In genomic region chr14:36996133-36996856, GRCh38 we compare ENCODE assay signal across 13 cellular contexts.
DNase-seq lines count a peak whose midpoint lies in the region; ATAC-seq, FAIRE-seq and TF ChIP-seq lines count a peak whose summit lies in the region.
"Had no signal": no experiment of that assay in that cellular context is flagged by ENCODE, and none has a peak within 500 bp of the region (broad histone marks: within the 10 kb centered on the region; RNA-seq: fewer than 3 reads in every experiment).

No MANE protein-coding gene starts in this region.

- TF ChIP-seq CTCF in endodermal cell (conservative IDR thresholded peaks at IDR 0.05), result no peak

- WGBS in endodermal cell (ENCODE audit: insufficient coverage in 1 of 2, insufficient read length in 1 of 2), 2 experiments, result 86 to 88% methylated on average over 3 to 4 of the region's 4 CpGs

- H3K36me3 ChIP-seq in skeletal muscle satellite cell (ENCODE audit: insufficient read depth, low read length) (no peaks in the 10 kb centered on the region), endodermal cell (ENCODE audit: control insufficient read depth, insufficient read depth, low read length) (no peaks in the 10 kb centered on the region)

- FAIRE-seq in RCC 7860 (lab: Jason Lieb, UNC), result peak; percentile 69

- peaks cover 44% of the 10 kb centered on the region for H3K4me1 ChIP-seq in skeletal muscle satellite cell (ENCODE audit: control insufficient read depth, insufficient read depth, low read length)
- no peaks in the 10 kb centered on the region for H3K4me1 ChIP-seq in endodermal cell (ENCODE audit: control insufficient read depth, insufficient read depth, low read length)

- no peak overlapping the region for H3K27ac Mint-ChIP-seq in endodermal cell
- H3K27ac Mint-ChIP-seq: WTC11 had no signal

- no peaks in the 10 kb centered on the region for H3K9me3 ChIP-seq in skeletal muscle satellite cell (replicated peaks; ENCODE audit: low read length)
- H3K9me3 ChIP-seq in endodermal cell (ENCODE audit: control insufficient read depth, low read length), result no peaks in the 10 kb centered on the region

- peak; percentile 21 for DNase-seq in GM04504 (ENCODE audit: low read depth)
- peak; percentile 44 for DNase-seq in RCC 7860 (ENCODE audit: low spot score)
- DNase-seq in fibroblast of gingiva (ENCODE audit: low read depth), result peak; percentile 44
- DNase-seq in NCI-H446 treated with DMSO at 0.1 percent for 48 hours (lab: John Stamatoyannopoulos, UW), result no peak
- no peak for DNase-seq in left cardiac atrium
- no peak for DNase-seq in endodermal cell
- DNase-seq: activated CD8-positive, alpha-beta memory T cell treated with anti-CD3 and anti-CD28 coated beads, Interleukin-2, amount 50 U/mL, for 48 hours; NCI-H2081 treated with DMSO at 0.1 percent for 48 hours; substantia nigra had no signal

- peaks cover 1% of the 10 kb centered on the region for H3K4me1 Mint-ChIP-seq in endodermal cell
- H3K4me1 Mint-ChIP-seq: WTC11 had no signal

- H3K9me3 Mint-ChIP-seq in endodermal cell, result no peaks in the 10 kb centered on the region
- H3K9me3 Mint-ChIP-seq: WTC11 had no signal

- no peak overlapping the region for H3K27ac ChIP-seq in endodermal cell (ENCODE audit: low read depth, low read length)
- H3K27ac ChIP-seq: skin epidermis had no signal

- no peak overlapping the region for H3K4me3 Mint-ChIP-seq in endodermal cell
- H3K4me3 Mint-ChIP-seq: WTC11 had no signal

- H3K27me3 Mint-ChIP-seq in endodermal cell (ENCODE audit: insufficient read depth), result no peaks in the 10 kb centered on the region

- intact Hi-C loops in left cardiac atrium (cut with DNase I), result no loop called here

- H3K9ac ChIP-seq in skeletal muscle satellite cell (ENCODE audit: low read depth, low read length), result peak overlapping the region; percentile 43
- H3K9ac ChIP-seq in endodermal cell (ENCODE audit: extremely low read depth, low read length, poor library complexity, severe bottlenecking), result no peak overlapping the region

- H3K4me3 ChIP-seq in skeletal muscle satellite cell (ENCODE audit: low read length) (no peak overlapping the region), endodermal cell (ENCODE audit: low read length) (no peak overlapping the region)
- H3K4me3 ChIP-seq: skin epidermis had no signal

- H3K27me3 ChIP-seq in skeletal muscle satellite cell (ENCODE audit: control insufficient read depth, insufficient read depth, low read length), result no peaks in the 10 kb centered on the region
- no peaks in the 10 kb centered on the region for H3K27me3 ChIP-seq in endodermal cell (ENCODE audit: control insufficient read depth, insufficient read depth, low read length, poor library complexity, severe bottlenecking)

- ATAC-seq in SK-N-SH treated with all-trans-retinoic acid at 6 μM for 48 hours (no peak), left cardiac atrium (no peak)
- ATAC-seq: WTC11 had no signal

- no peaks in the 10 kb centered on the region for H3K36me3 Mint-ChIP-seq in endodermal cell (ENCODE audit: low read depth)
- H3K36me3 Mint-ChIP-seq: WTC11 had no signal

- peak overlapping the region; percentile 39 for H3K4me2 ChIP-seq in skeletal muscle satellite cell (ENCODE audit: low read length)

TF ChIP-seq in SK-N-SH treated with all-trans-retinoic acid at 6 μM for 48 hours, 23 proteins besides CTCF, POLR2A, EP300 and RAD21:
- TF ChIP-seq ZC3H10 (CRISPR knock-in tag; IDR thresholded peaks at IDR 0.05) (no peak), OSR1 (CRISPR knock-in tag; IDR thresholded peaks at IDR 0.05) (no peak), ZNF8 (CRISPR knock-in tag; IDR thresholded peaks at IDR 0.05) (no peak), ISL1 (CRISPR knock-in tag; IDR thresholded peaks at IDR 0.05) (no peak), PPARA (CRISPR knock-in tag; IDR thresholded peaks at IDR 0.05; ENCODE audit: borderline replicate concordance) (no peak), ZFP3 (CRISPR knock-in tag; IDR thresholded peaks at IDR 0.05) (no peak), ESRRG (CRISPR knock-in tag; IDR thresholded peaks at IDR 0.05) (no peak), CSRNP3 (CRISPR knock-in tag; IDR thresholded peaks at IDR 0.05) (no peak), GLIS3 (CRISPR knock-in tag; IDR thresholded peaks at IDR 0.05) (no peak), PATZ1 (CRISPR knock-in tag; IDR thresholded peaks at IDR 0.05; ENCODE audit: borderline replicate concordance) (no peak), CSDC2 (CRISPR knock-in tag; IDR thresholded peaks at IDR 0.05) (no peak), TSHZ2 (CRISPR knock-in tag; IDR thresholded peaks at IDR 0.05) (no peak), ZNF70 (CRISPR knock-in tag; IDR thresholded peaks at IDR 0.05) (no peak), TOX (CRISPR knock-in tag; IDR thresholded peaks at IDR 0.05; ENCODE audit: borderline replicate concordance) (no peak), POU6F1 (CRISPR knock-in tag; IDR thresholded peaks at IDR 0.05; ENCODE audit: borderline replicate concordance, low read depth) (no peak), SNAI2 (CRISPR knock-in tag; IDR thresholded peaks at IDR 0.05) (no peak)
TF ChIP-seq in SK-N-SH treated with all-trans-retinoic acid at 6 μM for 48 hours: peak in this region for 0.

Comparison
In these comparisons a context has a peak if more than half of its experiments do, and no peak if none do; other contexts are left out.
1. DNase-seq: peak in GM04504 (single experiment), RCC 7860 (single experiment) and fibroblast of gingiva (single experiment); none in NCI-H446 treated with DMSO at 0.1 percent for 48 hours (single experiment), left cardiac atrium (single experiment) and endodermal cell (single experiment).